ENCODE assay signal across 7 cellular contexts in genomic region chr17:40376541-40376940, GRCh38. TPM values are rescaled to one million over a fixed set of nuclear protein-coding genes. Genes with fewer than 3 reads are reported as not detected.
"Had no signal": no experiment of that assay in that cellular context is flagged by ENCODE, and none has a peak within 500 bp of the region (broad histone marks: within the 10 kb centered on the region; RNA-seq: fewer than 3 reads in every experiment).

No MANE protein-coding gene starts in this region.

RNA-seq across cellular contexts. Expression of gene GJD3, which starts 12.0 kb away (rescaled TPM):
- total RNA-seq: epithelial cell of proximal tubule, lower leg skin, neural crest cell, temporal lobe, tibial nerve had no signal
- polyA plus RNA-seq: mammary epithelial cell; naive thymus-derived CD4-positive, alpha-beta T cell had no signal

RNA-seq across cellular contexts. Expression of gene TOP2A, which starts 41.2 kb away (rescaled TPM):
- polyA plus RNA-seq: naive thymus-derived CD4-positive, alpha-beta T cell had no signal
